In the genomic region with DNA sequence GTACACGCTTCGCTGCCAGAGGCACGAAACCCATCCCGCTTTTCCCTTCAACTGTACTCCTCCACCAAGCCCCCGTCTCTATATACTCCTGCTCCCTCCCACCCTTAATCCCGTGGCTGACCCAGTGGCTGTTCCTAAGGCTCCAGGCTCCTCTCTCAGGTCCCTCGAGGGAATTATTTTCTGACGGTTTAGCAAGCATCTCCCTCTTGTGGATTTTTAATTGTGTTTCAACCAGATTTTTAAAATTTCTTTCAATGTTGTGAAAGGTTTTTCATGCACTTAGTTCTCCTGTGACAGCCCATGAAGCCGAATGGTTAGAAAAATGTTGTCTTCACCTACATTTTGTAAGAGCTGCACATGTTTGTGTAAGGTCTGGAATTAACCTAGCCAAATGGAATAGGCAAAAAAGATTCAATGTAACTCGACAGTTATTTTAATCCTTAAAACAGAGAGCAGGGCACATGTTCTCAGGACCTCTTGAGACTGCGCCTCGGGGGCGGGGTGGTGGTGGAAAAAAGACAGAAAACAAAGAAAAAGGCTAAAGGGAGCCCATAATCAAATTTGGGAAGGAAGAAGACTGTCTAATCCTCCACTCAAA, we compare ENCODE assay signal across 8 cellular contexts. TPM values are rescaled to one million over a fixed set of nuclear protein-coding genes. Genes with fewer than 3 reads are reported as not detected.
DNase-seq lines count a peak whose midpoint lies in the region; ATAC-seq and TF ChIP-seq lines count a peak whose summit lies in the region.

No MANE protein-coding gene starts in this region.

- H4K8ac ChIP-seq in H9 (replicated peaks; ENCODE audit: insufficient read length, low read depth, low read length), result no peak overlapping the region

- peak; percentile 44; the same call in 2 of the 3 replicates for TF ChIP-seq CTCF in H9 (conservative IDR thresholded peaks at IDR 0.05)
- peak; percentile 11 to 51 for TF ChIP-seq CTCF in mammary epithelial cell (conservative IDR thresholded peaks at IDR 0.05 in 1 of 2, IDR thresholded peaks at IDR 0.05 in 1 of 2; ENCODE audit: extremely low read depth in 1 of 2, insufficient read depth in 1 of 2, low read depth in 1 of 2, low read length in 2 of 2)
- TF ChIP-seq CTCF in left lung (IDR thresholded peaks at IDR 0.05), result peak in 1 of 2 donors; percentile 21
- TF ChIP-seq CTCF in thoracic aorta (IDR thresholded peaks at IDR 0.05), result peak; percentile 11

- BruUV-seq in mammary epithelial cell (replicated peaks; lab: Mats Ljungman, UMichigan), result no TSS peak

- peak overlapping the region; percentile 57 to 87 (median 76); a peak in 6 of 7 replicates for H3K27ac Mint-ChIP-seq in H9

- no peak overlapping the region for H2AFZ ChIP-seq in H9 (ENCODE audit: low read length)
- H2AFZ ChIP-seq in mammary epithelial cell (ENCODE audit: low read depth, low read length), result peak overlapping the region; percentile 86

- peaks cover 1% of the 10 kb centered on the region for H3K79me1 ChIP-seq in H9 (ENCODE audit: insufficient read depth, low read depth, low read length, poor library complexity, severe bottlenecking)

- no peak overlapping the region for H3K14ac ChIP-seq in H9 (ENCODE audit: insufficient read depth, low read length)

- DNase-seq in COLO668 (lab: John Stamatoyannopoulos, UW; ENCODE audit: unreplicated experiment) (peak; percentile 71), H9 (no peak), NCI-H524 treated with DMSO at 0.1 percent for 48 hours (lab: John Stamatoyannopoulos, UW) (peak; percentile 97), mammary epithelial cell (no peak), left lung (no peak), thoracic aorta (ENCODE audit: low spot score) (no peak)

- H3K9ac ChIP-seq in H9 (ENCODE audit: extremely low read depth, insufficient read length, low read length) (no peak overlapping the region), mammary epithelial cell (ENCODE audit: insufficient read depth, low read length) (peak overlapping the region; percentile 85)

- H3K27me3 Mint-ChIP-seq in H9 (ENCODE audit: low read depth), result no peaks in the 10 kb centered on the region

- H3K4me1 Mint-ChIP-seq in H9, result peaks cover 12% of the 10 kb centered on the region in 2 experiments

- CTCF ChIA-PET in mammary epithelial cell (lab: Charles Lee; ENCODE audit: low non-redundant PET), result interaction anchor here (0.6 to 0.7 kb wide), 2 partner anchors 147 to 371 kb away, joined by 3 to 5 read pairs; no protein-coding TSS in a partner anchor

- no peak overlapping the region for H3K4ac ChIP-seq in H9 (ENCODE audit: low read depth, low read length)

- peak overlapping the region; percentile 94 to 98 for H3K4me3 Mint-ChIP-seq in H9

- H2BK15ac ChIP-seq in H9 (ENCODE audit: low read depth, low read length), result no peak overlapping the region

- no peaks in the 10 kb centered on the region for H3K4me1 ChIP-seq in H9 (ENCODE audit: insufficient read depth, low read length)
- peaks cover 6% of the 10 kb centered on the region for H3K4me1 ChIP-seq in mammary epithelial cell (ENCODE audit: insufficient read depth, low read length)
- peaks cover 4 to 25% of the 10 kb centered on the region in 2 donors for H3K4me1 ChIP-seq in left lung
- peaks cover 7 to 15% of the 10 kb centered on the region in 2 donors for H3K4me1 ChIP-seq in thoracic aorta (ENCODE audit: control insufficient read depth in 1 of 2, low read depth in 2 of 2)

- no peak overlapping the region for H4K5ac ChIP-seq in H9 (ENCODE audit: insufficient read length, low read depth, low read length)

- no peak overlapping the region for H2AK5ac ChIP-seq in H9 (ENCODE audit: insufficient read length, low read length)

- H3K27ac ChIP-seq in H9 (ENCODE audit: insufficient read length, low read depth, low read length) (no peak overlapping the region), mammary epithelial cell (ENCODE audit: insufficient read depth, low read depth, low read length) (peak overlapping the region; percentile 75), left lung (peak overlapping the region; percentile 36 to 77), thoracic aorta (peak overlapping the region in 1 of 2 donors; percentile 33)

- H3K79me2 ChIP-seq in H9 (ENCODE audit: insufficient read depth, low read length), result peaks cover 2% of the 10 kb centered on the region; the same call in 1 of the 2 replicates
- peaks cover 43% of the 10 kb centered on the region for H3K79me2 ChIP-seq in mammary epithelial cell (ENCODE audit: insufficient read depth, low read length)

- H4K20me1 ChIP-seq in H9 (ENCODE audit: control insufficient read depth, insufficient read depth, insufficient read length), result no peaks in the 10 kb centered on the region
- no peaks in the 10 kb centered on the region for H4K20me1 ChIP-seq in mammary epithelial cell (ENCODE audit: insufficient read depth, low read length)

- no peak overlapping the region for H4K91ac ChIP-seq in H9 (ENCODE audit: insufficient read length, low read depth, low read length)

- H3K4me2 ChIP-seq in H9 (ENCODE audit: insufficient read depth, insufficient read length, low read length), result peak overlapping the region; percentile 98
- peak overlapping the region; percentile 63 for H3K4me2 ChIP-seq in mammary epithelial cell (ENCODE audit: insufficient read depth, low read depth, low read length)

- H3K23me2 ChIP-seq in H9 (ENCODE audit: insufficient read length, low read depth, low read length, poor library complexity, severe bottlenecking), result peaks cover 5% of the 10 kb centered on the region

- no peak overlapping the region for H2BK120ac ChIP-seq in H9 (ENCODE audit: low read depth, low read length, poor library complexity, severe bottlenecking)

- no peak overlapping the region for H2BK12ac ChIP-seq in H9 (ENCODE audit: insufficient read length, low read depth, low read length)

- peaks cover 5 to 9% (median 8%) of the 10 kb centered on the region in 3 experiments; a peak in 4 of 7 replicates for H3K36me3 Mint-ChIP-seq in H9 (ENCODE audit: insufficient read depth in 1 of 3, low read depth in 3 of 3)

- peak; percentile 82 for ATAC-seq in left lung
- peak; percentile 44 for ATAC-seq in thoracic aorta (ENCODE audit: insufficient number of reproducible peaks, low FRiP score, low read depth)
- ATAC-seq in HG03280 (IDR thresholded peaks at IDR 0.05; ENCODE audit: unreplicated experiment), result no peak
- no peak for ATAC-seq in GM18873 (IDR thresholded peaks at IDR 0.05; ENCODE audit: low FRiP score, unreplicated experiment)

- dilution Hi-C loops in mammary epithelial cell (cut with HindIII; ENCODE audit: low sequenced_read_pairs), result no loop called here

- no peak overlapping the region for H3K23ac ChIP-seq in H9 (ENCODE audit: insufficient read length, low read depth, low read length)

- H3K36me3 ChIP-seq in mammary epithelial cell (ENCODE audit: insufficient read depth, low read length) (peaks cover 4% of the 10 kb centered on the region), left lung (no peaks in the 10 kb centered on the region), thoracic aorta (no peaks in the 10 kb centered on the region)

- H2BK20ac ChIP-seq in H9 (ENCODE audit: low read depth, low read length, poor library complexity, severe bottlenecking), result no peak overlapping the region

- H3T11ph ChIP-seq in H9 (ENCODE audit: low read length), result no peak overlapping the region

- H3K9me3 ChIP-seq in H9 (ENCODE audit: control insufficient read depth, low read depth, low read length) (no peaks in the 10 kb centered on the region), mammary epithelial cell (replicated peaks; ENCODE audit: insufficient read depth, low read length) (no peaks in the 10 kb centered on the region), left lung (no peaks in the 10 kb centered on the region), thoracic aorta (no peaks in the 10 kb centered on the region)

- H2BK5ac ChIP-seq in H9 (ENCODE audit: insufficient read length, low read length), result no peak overlapping the region

- intact Hi-C loops in mammary epithelial cell (cut with micrococcal nuclease) (loop anchor here (1.0 to 10.0 kb wide), 4 partner anchors 147 to 262 kb away; a partner anchor contains a TSS), left lung (cut with DNase I) (loop anchor here in 1 of 2 donors (5.0 kb wide), 1 partner anchor 144 kb away; no protein-coding TSS in a partner anchor)

- H3K56ac ChIP-seq in H9 (ENCODE audit: insufficient read length, low read depth, low read length), result no peak overlapping the region

- H3K27me3 ChIP-seq in H9 (ENCODE audit: insufficient read depth, low read length) (no peaks in the 10 kb centered on the region), mammary epithelial cell (ENCODE audit: insufficient read depth, low read length) (no peaks in the 10 kb centered on the region), left lung (no peaks in the 10 kb centered on the region), thoracic aorta (replicated peaks; ENCODE audit: insufficient read depth) (no peaks in the 10 kb centered on the region)

- H3K4me3 ChIP-seq in mammary epithelial cell (replicated peaks in 1 of 3; ENCODE audit: insufficient read depth in 1 of 3, low read depth in 2 of 3, low read length in 3 of 3) (peak overlapping the region; percentile 63 to 93 (median 78)), left lung (peak overlapping the region; percentile 82 to 83), thoracic aorta (peak overlapping the region; percentile 98)

- no peaks in the 10 kb centered on the region for H3K9me3 Mint-ChIP-seq in H9

- no CpG with 5 or more reads among the region's 13 CpGs for WGBS in H9 (ENCODE audit: extremely low coverage, insufficient read length, low lambda C conversion rate)
- 15% methylated on average over 13 of the region's 13 CpGs for WGBS in mammary epithelial cell (ENCODE audit: low coverage, missing lambda C conversion rate)

- in situ Hi-C loops in mammary epithelial cell (cut with MboI; ENCODE audit: low sequenced_read_pairs in 2 of 2), result loop anchor here in 1 of 2 donors (10.0 kb wide), 1 partner anchor 112 kb away; no protein-coding TSS in a partner anchor

- H3K18ac ChIP-seq in H9 (ENCODE audit: insufficient read length, low read depth, low read length), result no peak overlapping the region

RNA-seq across cellular contexts. Expression of a gene that starts 0.6 kb away (rescaled TPM):
- total RNA-seq in H9 (2021), result 17.1 and 19.7 TPM in 2 replicates
- 10 to 100 TPM; 43.9 to 61.0 TPM for total RNA-seq in mammary epithelial cell
- 19.7 TPM for polyA plus RNA-seq in mammary epithelial cell
- 30.5 TPM for polyA minus RNA-seq in mammary epithelial cell
- 10 to 100 TPM; 20.3 to 21.3 TPM for total RNA-seq in left lung
- total RNA-seq in thoracic aorta, result 10 to 100 TPM in 1 of 2 donors, 1 to 10 TPM in 1; 9.3 to 11.8 TPM

RNA-seq across cellular contexts. Expression of a gene that starts 24.7 kb away (rescaled TPM):
- total RNA-seq in H9 (2021) (65.6 and 74.5 TPM in 2 replicates), mammary epithelial cell (10 to 100 TPM in 1 of 2 donors, 1 to 10 TPM in 1; 4.7 to 26.3 TPM), left lung (10 to 100 TPM; 12.3 to 14.9 TPM), thoracic aorta (not detected)
- 96.3 TPM for polyA plus RNA-seq in mammary epithelial cell
- polyA minus RNA-seq in mammary epithelial cell, result 86.4 TPM

RNA-seq across cellular contexts. Expression of a gene that starts 31.1 kb away (rescaled TPM):
- total RNA-seq in H9 (2021), result 21.7 and 22.9 TPM in 2 replicates
- 10 to 100 TPM; 15.3 to 28.4 TPM for total RNA-seq in mammary epithelial cell
- 14.0 TPM for polyA plus RNA-seq in mammary epithelial cell
- 15.3 TPM for polyA minus RNA-seq in mammary epithelial cell
- total RNA-seq in left lung, result 10 to 100 TPM; 23.0 to 24.6 TPM
- 10 to 100 TPM; 11.5 to 29.9 TPM for total RNA-seq in thoracic aorta

Comparison
In these comparisons a context has a peak if more than half of its experiments do, and no peak if none do; other contexts are left out.
1. DNase-seq: peak in COLO668 (single experiment) and NCI-H524 treated with DMSO at 0.1 percent for 48 hours (single experiment); none in H9 (single experiment), mammary epithelial cell (single experiment), left lung (0 of 2) and thoracic aorta (single experiment).
2. ATAC-seq: peak in left lung (single experiment) and thoracic aorta (single experiment); none in HG03280 (single experiment) and GM18873 (single experiment).
3. RNA of a gene that starts 24.7 kb away (total RNA-seq): 65.6 to 74.5 TPM in H9, 4.7 to 26.3 TPM in mammary epithelial cell and 12.3 to 14.9 TPM in left lung; not detected in thoracic aorta; every median in the first group is over 4 times any median in the second.
4. Peak in every context shown above with its lines, with median percentiles within 50 percentile points of each other: H3K4me3 ChIP-seq.